ENCODE assay signal across 20 cellular contexts in genomic region chr15:65410972-65411371, GRCh38. TPM values are rescaled to one million over a fixed set of nuclear protein-coding genes. Genes with fewer than 3 reads are reported as not detected.
DNase-seq lines count a peak whose midpoint lies in the region; ATAC-seq, FAIRE-seq and TF ChIP-seq lines count a peak whose summit lies in the region.
"Had no signal": no experiment of that assay in that cellular context is flagged by ENCODE, and none has a peak within 500 bp of the region (broad histone marks: within the 10 kb centered on the region; RNA-seq: fewer than 3 reads in every experiment).

No MANE protein-coding gene starts in this region.

- peak overlapping the region; percentile 37 for H3K4me2 ChIP-seq in astrocyte (ENCODE audit: low read length)
- peak overlapping the region; percentile 58 for H3K4me2 ChIP-seq in neural progenitor cell

- no peak for FAIRE-seq in astrocyte (lab: Jason Lieb, UNC)
- FAIRE-seq: D721Med, G401.6, GM12892, HepG2, HTR-8/SVneo had no signal

- no peaks in the 10 kb centered on the region for H3K27me3 ChIP-seq in astrocyte (ENCODE audit: insufficient read depth, low read length)
- no peaks in the 10 kb centered on the region for H3K27me3 ChIP-seq in neural progenitor cell

- H3K9me3 ChIP-seq in astrocyte (ENCODE audit: insufficient read depth, low read depth, low read length) (no peaks in the 10 kb centered on the region), neural progenitor cell (ENCODE audit: low read depth) (no peaks in the 10 kb centered on the region)

- no peaks in the 10 kb centered on the region for H3K36me3 ChIP-seq in astrocyte (ENCODE audit: insufficient read depth, low read length)
- no peaks in the 10 kb centered on the region for H3K36me3 ChIP-seq in neural progenitor cell

- H3K36me3 Mint-ChIP-seq in astrocyte (ENCODE audit: low read depth, unreplicated experiment) (peaks cover 6% of the 10 kb centered on the region), neural progenitor cell (peaks cover 8% of the 10 kb centered on the region)
- no peaks in the 10 kb centered on the region for H3K36me3 Mint-ChIP-seq in activated T-helper 17 cell treated with anti-CD3 and anti-CD28 coated beads, Interleukin-2, amount 50 U/mL, for 72 hours (ENCODE audit: low read depth)
- H3K36me3 Mint-ChIP-seq: CD14-positive monocyte; CD8-positive, alpha-beta T cell had no signal

- H3K27ac Mint-ChIP-seq in astrocyte (ENCODE audit: unreplicated experiment) (no peak overlapping the region), neural progenitor cell (peak overlapping the region; percentile 46)
- no peak overlapping the region for H3K27ac Mint-ChIP-seq in activated T-helper 17 cell treated with anti-CD3 and anti-CD28 coated beads, Interleukin-2, amount 50 U/mL, for 72 hours
- H3K27ac Mint-ChIP-seq: CD14-positive monocyte; CD8-positive, alpha-beta T cell had no signal

- H3K9me3 Mint-ChIP-seq in astrocyte (ENCODE audit: unreplicated experiment), result no peaks in the 10 kb centered on the region
- H3K9me3 Mint-ChIP-seq in neural progenitor cell, result no peaks in the 10 kb centered on the region
- no peaks in the 10 kb centered on the region for H3K9me3 Mint-ChIP-seq in activated T-helper 17 cell treated with anti-CD3 and anti-CD28 coated beads, Interleukin-2, amount 50 U/mL, for 72 hours
- H3K9me3 Mint-ChIP-seq: CD14-positive monocyte; CD8-positive, alpha-beta T cell; H9 had no signal

- H3K9ac ChIP-seq in astrocyte (ENCODE audit: low read length), result no peak overlapping the region
- no peak overlapping the region for H3K9ac ChIP-seq in neural progenitor cell
- H3K9ac ChIP-seq: GM23248 had no signal

- TF ChIP-seq CTCF in astrocyte (IDR thresholded peaks at IDR 0.05; ENCODE audit: insufficient read depth, low read depth, low read length), result no peak
- TF ChIP-seq CTCF in epithelial cell of proximal tubule (conservative IDR thresholded peaks at IDR 0.05; ENCODE audit: low read depth, low read length), result no peak
- TF ChIP-seq CTCF in neural progenitor cell (IDR thresholded peaks at IDR 0.05), result no peak

- H3K4me1 ChIP-seq in astrocyte (ENCODE audit: insufficient read depth, low read length) (peaks cover 65% of the 10 kb centered on the region), neural progenitor cell (peaks cover 59% of the 10 kb centered on the region)

- H3K27me3 Mint-ChIP-seq in astrocyte (ENCODE audit: low read depth, unreplicated experiment), result no peaks in the 10 kb centered on the region
- H3K27me3 Mint-ChIP-seq in neural progenitor cell (ENCODE audit: insufficient read depth, low read depth), result no peaks in the 10 kb centered on the region
- peaks cover 13% of the 10 kb centered on the region for H3K27me3 Mint-ChIP-seq in activated T-helper 17 cell treated with anti-CD3 and anti-CD28 coated beads, Interleukin-2, amount 50 U/mL, for 72 hours

- ATAC-seq in GM21526 (IDR thresholded peaks at IDR 0.05; ENCODE audit: low FRiP score, unreplicated experiment) (no peak), GM21423 (IDR thresholded peaks at IDR 0.05; ENCODE audit: unreplicated experiment) (no peak)
- no peak for ATAC-seq in activated T-helper 17 cell treated with anti-CD3 and anti-CD28 coated beads, Interleukin-2, amount 50 U/mL, for 72 hours (replicated peaks)
- ATAC-seq: CD8-positive, alpha-beta T cell; HepG2 had no signal

- H3K4me1 Mint-ChIP-seq in astrocyte (ENCODE audit: low read depth, unreplicated experiment) (peaks cover 53% of the 10 kb centered on the region), neural progenitor cell (peaks cover 58% of the 10 kb centered on the region)
- H3K4me1 Mint-ChIP-seq in activated T-helper 17 cell treated with anti-CD3 and anti-CD28 coated beads, Interleukin-2, amount 50 U/mL, for 72 hours, result no peaks in the 10 kb centered on the region

- DNase-seq in astrocyte (ENCODE audit: low read depth) (no peak), epithelial cell of proximal tubule (ENCODE audit: low read depth) (no peak), neural progenitor cell (ENCODE audit: low spot score) (no peak), NCI-H2029 (lab: John Stamatoyannopoulos, UW) (no peak)
- DNase-seq: CD8-positive, alpha-beta T cell; COR-L47; DMS153; DMS79 treated with DMSO at 0.1 percent for 48 hours; EL; H9 had no signal

- H2AFZ ChIP-seq in astrocyte (ENCODE audit: low read depth, low read length), result no peak overlapping the region
- no peak overlapping the region for H2AFZ ChIP-seq in neural progenitor cell (replicated peaks)
- H2AFZ ChIP-seq: GM23248 had no signal

- H3K27ac ChIP-seq in astrocyte (ENCODE audit: low read depth, low read length) (no peak overlapping the region), neural progenitor cell (peak overlapping the region; percentile 10)
- H3K27ac ChIP-seq: GM23248 had no signal

- H3K79me2 ChIP-seq in astrocyte (ENCODE audit: insufficient read depth, low read length) (no peaks in the 10 kb centered on the region), neural progenitor cell (ENCODE audit: low read depth) (peaks cover 30% of the 10 kb centered on the region)

- H3F3A ChIP-seq in neural progenitor cell (ENCODE audit: low read depth), result peaks cover 47% of the 10 kb centered on the region

- H3K4me3 Mint-ChIP-seq in astrocyte (ENCODE audit: unreplicated experiment) (no peak overlapping the region), neural progenitor cell (no peak overlapping the region)
- H3K4me3 Mint-ChIP-seq in activated T-helper 17 cell treated with anti-CD3 and anti-CD28 coated beads, Interleukin-2, amount 50 U/mL, for 72 hours, result no peak overlapping the region
- H3K4me3 Mint-ChIP-seq: CD14-positive monocyte; CD8-positive, alpha-beta T cell; H9 had no signal

- H3K4me3 ChIP-seq in astrocyte (ENCODE audit: insufficient read depth, low read depth, low read length) (no peak overlapping the region), epithelial cell of proximal tubule (ENCODE audit: low read depth, low read length) (peak overlapping the region; percentile 1), neural progenitor cell (no peak overlapping the region)
- H3K4me3 ChIP-seq: GM23248 had no signal

- H4K20me1 ChIP-seq in astrocyte (ENCODE audit: insufficient read depth, low read length), result peaks cover 3% of the 10 kb centered on the region
- H4K20me1 ChIP-seq in neural progenitor cell (ENCODE audit: low read depth), result peaks cover 9% of the 10 kb centered on the region

RNA-seq across cellular contexts. Expression of gene IGDCC4, which starts 11.8 kb away (rescaled TPM):
- total RNA-seq in astrocyte (28.1 and 30.7 TPM in 2 replicates), epithelial cell of proximal tubule (4.0 and 6.5 TPM in 2 replicates), neural progenitor cell (ENCODE audit: low replicate concordance) (13.0 and 17.7 TPM in 2 replicates)
- under 1 TPM; 0.15 to 0.66 TPM for total RNA-seq in activated T-helper 17 cell treated with anti-CD3 and anti-CD28 coated beads, Interleukin-2, amount 50 U/mL, for 72 hours

RNA-seq across cellular contexts. Expression of gene IGDCC3, which starts 33.2 kb away (rescaled TPM):
- total RNA-seq in astrocyte, result 8.4 and 11.0 TPM in 2 replicates
- not detected in 2 replicates for total RNA-seq in epithelial cell of proximal tubule
- 15.8 and 29.4 TPM in 2 replicates for total RNA-seq in neural progenitor cell (ENCODE audit: low replicate concordance)
- not detected for total RNA-seq in activated T-helper 17 cell treated with anti-CD3 and anti-CD28 coated beads, Interleukin-2, amount 50 U/mL, for 72 hours
- total RNA-seq: CD8-positive, alpha-beta T cell; GM23248 had no signal
